ENCODE assay signal across 27 cellular contexts in the genomic region with DNA sequence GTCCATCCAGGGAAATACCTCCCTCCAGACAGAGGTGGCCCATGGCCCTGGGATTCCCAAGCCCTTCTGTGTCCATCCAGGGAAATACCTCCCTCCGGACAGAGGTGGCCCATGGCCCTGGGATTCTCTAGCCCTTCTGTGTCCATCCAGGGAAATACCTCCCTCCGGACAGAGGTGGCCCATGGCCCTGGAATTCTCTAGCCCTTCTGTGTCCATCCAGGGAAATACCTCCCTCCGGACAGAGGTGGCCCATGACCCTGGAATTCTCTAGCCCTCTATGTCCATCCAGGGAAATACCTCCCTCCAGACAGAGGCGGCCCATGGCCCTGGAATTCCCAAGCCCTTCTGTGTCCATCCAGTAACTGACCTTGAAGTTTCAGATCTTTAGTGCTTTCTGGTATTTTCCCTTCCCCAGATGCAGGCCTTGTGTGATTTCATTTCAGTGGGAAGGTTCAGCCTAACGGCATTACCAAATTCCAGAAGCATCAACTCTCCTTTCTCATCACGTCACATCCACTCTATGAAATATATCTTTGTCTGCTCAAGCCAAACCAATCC.
"Had no signal": no experiment of that assay in that cellular context is flagged by ENCODE, and none has a peak within 500 bp of the region (broad histone marks: within the 10 kb centered on the region; RNA-seq: fewer than 3 reads in every experiment).

No MANE protein-coding gene starts in this region.

- H3K9me3 Mint-ChIP-seq: activated CD4-positive, alpha-beta T cell treated with anti-CD3 and anti-CD28 coated beads, Interleukin-2, amount 10 ng/mL, durations not matched to agents 24 days and 14 days; activated T-helper 17 cell treated with anti-CD3 and anti-CD28 coated beads, Interleukin-2, amount 50 U/mL, for 72 hours had no signal

- H3K36me3 ChIP-seq: brain microvascular endothelial cell, cardiac muscle cell, Peyer's patch, WERI-Rb-1 had no signal

- H3K27ac Mint-ChIP-seq: activated CD4-positive, alpha-beta T cell treated with anti-CD3 and anti-CD28 coated beads, Interleukin-2, amount 10 ng/mL, durations not matched to agents 24 days and 14 days; activated CD8-positive, alpha-beta T cell treated with anti-CD3 and anti-CD28 coated beads for 36 hours; activated naive CD8-positive, alpha-beta T cell treated with anti-CD3 and anti-CD28 coated beads for 36 hours; activated T-cell treated with anti-CD3 and anti-CD28 coated beads, Interleukin-2, amount 50 U/mL, for 72 hours; activated T-helper 17 cell treated with anti-CD3 and anti-CD28 coated beads, Interleukin-2, amount 50 U/mL, for 72 hours had no signal

- ATAC-seq: activated CD8-positive, alpha-beta T cell treated with anti-CD3 and anti-CD28 coated beads for 36 hours; activated T-cell treated with anti-CD3 and anti-CD28 coated beads, Interleukin-2, amount 50 U/mL, for 72 hours; activated T-helper 17 cell treated with anti-CD3 and anti-CD28 coated beads, Interleukin-2, amount 50 U/mL, for 72 hours; PC-3; Right ventricle myocardium inferior had no signal

- H3K27ac ChIP-seq: brain microvascular endothelial cell, cardiac muscle cell, Peyer's patch, RWPE1, SK-N-MC, WERI-Rb-1 had no signal

- H3K9me3 ChIP-seq: Peyer's patch had no signal

- H3K4me1 Mint-ChIP-seq: activated CD4-positive, alpha-beta T cell treated with anti-CD3 and anti-CD28 coated beads, Interleukin-2, amount 10 ng/mL, durations not matched to agents 24 days and 14 days; activated naive CD8-positive, alpha-beta T cell treated with anti-CD3 and anti-CD28 coated beads for 36 hours; activated T-helper 17 cell treated with anti-CD3 and anti-CD28 coated beads, Interleukin-2, amount 50 U/mL, for 72 hours; central memory CD8-positive, alpha-beta T cell had no signal

- H3K4me3 ChIP-seq: cardiac muscle cell, Peyer's patch, SK-N-MC had no signal

- H3K27me3 ChIP-seq: brain microvascular endothelial cell, cardiac muscle cell, Peyer's patch had no signal

- H3K4me1 ChIP-seq: Peyer's patch had no signal

- H3K4me3 Mint-ChIP-seq: activated CD4-positive, alpha-beta T cell treated with anti-CD3 and anti-CD28 coated beads, Interleukin-2, amount 10 ng/mL, durations not matched to agents 24 days and 14 days; activated CD8-positive, alpha-beta T cell treated with anti-CD3 and anti-CD28 coated beads for 36 hours; activated naive CD8-positive, alpha-beta T cell treated with anti-CD3 and anti-CD28 coated beads for 36 hours; activated T-cell treated with anti-CD3 and anti-CD28 coated beads, Interleukin-2, amount 50 U/mL, for 72 hours; activated T-helper 17 cell treated with anti-CD3 and anti-CD28 coated beads, Interleukin-2, amount 50 U/mL, for 72 hours; central memory CD8-positive, alpha-beta T cell had no signal

- DNase-seq: activated CD4-positive, alpha-beta T cell treated with anti-CD3 and anti-CD28 coated beads, Interleukin-2, amount 10 ng/mL, durations not matched to agents 24 days and 14 days; activated CD8-positive, alpha-beta T cell treated with anti-CD3 and anti-CD28 coated beads for 36 hours; activated effector memory CD4-positive, alpha-beta T cell treated with anti-CD3 and anti-CD28 coated beads, Interleukin-2, amount 50 U/mL, for 16 hours; activated naive CD4-positive, alpha-beta T cell; activated naive CD4-positive, alpha-beta T cell treated with anti-CD3 and anti-CD28 coated beads, Interleukin-2, amount 50 U/mL, for 16 hours; activated naive CD8-positive, alpha-beta T cell treated with anti-CD3 and anti-CD28 coated beads for 36 hours; activated T-cell treated with anti-CD3 and anti-CD28 coated beads, Interleukin-2, amount 50 U/mL, for 1 hour; activated T-cell treated with anti-CD3 and anti-CD28 coated beads, Interleukin-2, amount 50 U/mL, for 72 hours; amniotic stem cell; aorta; brain microvascular endothelial cell; NCI-H1105 treated with DMSO at 0.1 percent for 48 hours; NCI-H1436; NCI-H1694; NCI-H1930; NCI-H345; NCI-H524 treated with DMSO at 0.1 percent for 48 hours; PC-3; Peyer's patch; T1000; WERI-Rb-1 had no signal

- H3K27me3 Mint-ChIP-seq: activated CD4-positive, alpha-beta T cell treated with anti-CD3 and anti-CD28 coated beads, Interleukin-2, amount 10 ng/mL, durations not matched to agents 24 days and 14 days had no signal
